8 cellular contexts compared by ENCODE assay signal in the genomic region with DNA sequence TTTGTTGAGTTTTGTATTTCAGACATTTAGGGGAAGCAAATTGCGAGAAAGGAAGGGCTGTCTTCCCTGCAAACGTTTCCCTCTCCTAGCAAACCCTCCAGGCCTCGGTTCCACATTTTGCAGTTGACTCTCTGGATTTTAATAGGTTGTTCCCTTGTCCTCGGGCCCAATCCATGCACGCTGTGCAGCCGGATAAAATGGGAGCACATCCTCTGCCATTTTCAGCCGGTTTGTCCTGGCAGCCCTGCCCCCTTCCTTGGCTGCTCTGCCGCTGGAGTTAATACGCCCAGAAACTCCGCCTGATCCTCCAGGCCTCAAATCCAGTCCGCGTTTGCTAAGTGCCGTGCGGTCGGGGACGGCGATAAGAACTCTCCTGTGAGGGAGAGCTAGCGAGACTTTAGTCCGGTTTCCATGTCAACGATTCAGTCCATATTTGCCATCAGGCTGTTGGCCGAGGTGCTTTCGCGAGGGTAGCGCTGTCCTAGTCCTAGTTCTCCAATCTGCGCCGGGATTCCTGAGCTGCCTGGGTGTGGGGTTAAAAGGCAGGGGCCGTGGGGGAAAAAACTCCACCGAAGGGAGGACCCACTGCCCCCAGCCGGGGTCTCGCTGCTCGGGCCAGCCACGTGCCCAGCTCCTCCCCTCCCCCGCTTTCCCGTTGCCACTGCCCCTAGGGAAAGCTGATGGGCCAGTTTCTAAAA. TPM values are rescaled to one million over a fixed set of nuclear protein-coding genes. Genes with fewer than 3 reads are reported as not detected.
A peak's percentile ranks its signal among the peaks of the same experiment; 100 is the strongest.
DNase-seq lines count a peak whose midpoint lies in the region; ATAC-seq and TF ChIP-seq lines count a peak whose summit lies in the region.

No MANE protein-coding gene starts in this region.

- ATAC-seq in GM21381 (IDR thresholded peaks at IDR 0.05; ENCODE audit: unreplicated experiment), result peak; percentile 32
- peak; percentile 35 to 39 for ATAC-seq in naive thymus-derived CD8-positive, alpha-beta T cell
- ATAC-seq in stimulated activated memory B cell treated with anti-CD40 and anti-IgM and Interleukin-4, amounts not matched to agents 10 μg/mL and 1 μg/mL and 100 μg/mL, for 72 hours, result peak; percentile 68

- peaks cover 9% of the 10 kb centered on the region; the same call in 1 of the 2 replicates for H3F3A ChIP-seq in Loucy (ENCODE audit: low read depth)

- H3K4me2 ChIP-seq in BLaER1 treated with 17β-estradiol and CSF1 and Interleukin-3, amounts not matched to agents 10 nM and 100 nM, result peak overlapping the region; percentile 77 to 98 (median 91)
- peak overlapping the region; percentile 92 for H3K4me2 ChIP-seq in Loucy (ENCODE audit: low read depth, low read length, poor library complexity, severe bottlenecking)

- no peaks in the 10 kb centered on the region for H3K27me3 ChIP-seq in BLaER1 treated with 17β-estradiol and CSF1 and Interleukin-3, amounts not matched to agents 10 nM and 100 nM
- H3K27me3 ChIP-seq in Loucy (ENCODE audit: insufficient read depth, low read length, poor library complexity, severe bottlenecking), result peaks cover 9% of the 10 kb centered on the region

- peaks cover 31 to 45% (median 37%) of the 10 kb centered on the region in 10 experiments for H3K4me1 ChIP-seq in BLaER1 treated with 17β-estradiol and CSF1 and Interleukin-3, amounts not matched to agents 10 nM and 100 nM
- H3K4me1 ChIP-seq in Loucy (ENCODE audit: insufficient read depth, low read length, poor library complexity, severe bottlenecking), result peaks cover 41% of the 10 kb centered on the region

- POLR2A ChIA-PET in naive thymus-derived CD8-positive, alpha-beta T cell (lab: Charles Lee), result interaction anchor here (0.5 to 12.3 kb wide), 27 partner anchors 8 to 458 kb away, joined by 3 to 432 read pairs (median 4); a partner anchor contains a TSS

- H3K9me3 ChIP-seq in BLaER1 treated with 17β-estradiol and CSF1 and Interleukin-3, amounts not matched to agents 10 nM and 100 nM (replicated peaks in 1 of 11), result no peaks in the 10 kb centered on the region
- H3K9me3 ChIP-seq in Loucy (ENCODE audit: insufficient read depth, low read depth, low read length), result no peaks in the 10 kb centered on the region

- TF ChIP-seq POLR2A in Raji (IDR thresholded peaks at IDR 0.05; ENCODE audit: insufficient read depth, low read depth, low read length), result peak; percentile 79

- no peaks in the 10 kb centered on the region for H3K9me3 Mint-ChIP-seq in naive thymus-derived CD8-positive, alpha-beta T cell
- H3K9me3 Mint-ChIP-seq in stimulated activated memory B cell treated with anti-CD40 and anti-IgM and Interleukin-4, amounts not matched to agents 10 μg/mL and 1 μg/mL and 100 μg/mL, for 72 hours, result no peaks in the 10 kb centered on the region

- H3K4me1 Mint-ChIP-seq in naive thymus-derived CD8-positive, alpha-beta T cell, result peaks cover 14 to 41% (median 29%) of the 10 kb centered on the region in 4 donors
- H3K4me1 Mint-ChIP-seq in stimulated activated memory B cell treated with anti-CD40 and anti-IgM and Interleukin-4, amounts not matched to agents 10 μg/mL and 1 μg/mL and 100 μg/mL, for 72 hours, result peaks cover 33% of the 10 kb centered on the region

- peak overlapping the region; percentile 52 to 98 (median 96) for H3K4me3 ChIP-seq in BLaER1 treated with 17β-estradiol and CSF1 and Interleukin-3, amounts not matched to agents 10 nM and 100 nM
- H3K4me3 ChIP-seq in Loucy (ENCODE audit: low read length, poor library complexity, severe bottlenecking) (peak overlapping the region; percentile 80), fibroblast of pulmonary artery (replicated peaks; ENCODE audit: low read depth, low read length) (peak overlapping the region; percentile 70)

- peaks cover 2 to 3% (median 2%) of the 10 kb centered on the region in 11 experiments; a peak in 17 of 22 replicates for H4K20me1 ChIP-seq in BLaER1 treated with 17β-estradiol and CSF1 and Interleukin-3, amounts not matched to agents 10 nM and 100 nM
- H4K20me1 ChIP-seq in Loucy (ENCODE audit: insufficient read depth, low read length, poor library complexity, severe bottlenecking), result peaks cover 2% of the 10 kb centered on the region

- 0 out of 2 replicates have a peak overlapping the region, but pooled peaks have one; percentile 90 for H2AFZ ChIP-seq in Loucy (ENCODE audit: low read length)

- H3K9me2 ChIP-seq in Loucy (replicated peaks; ENCODE audit: low read depth, low read length), result no peaks in the 10 kb centered on the region

- peak overlapping the region; percentile 96 to 100 (median 99) for H3K27ac ChIP-seq in BLaER1 treated with 17β-estradiol and CSF1 and Interleukin-3, amounts not matched to agents 10 nM and 100 nM

- peak overlapping the region in 9 of 10 donors; percentile 86 to 98 (median 94) for H3K4me3 Mint-ChIP-seq in naive thymus-derived CD8-positive, alpha-beta T cell
- H3K4me3 Mint-ChIP-seq in stimulated activated memory B cell treated with anti-CD40 and anti-IgM and Interleukin-4, amounts not matched to agents 10 μg/mL and 1 μg/mL and 100 μg/mL, for 72 hours, result peak overlapping the region; percentile 90

- TF ChIP-seq CTCF in Loucy (conservative IDR thresholded peaks at IDR 0.05; ENCODE audit: low read length) (0 out of 2 replicates have a peak, but pooled peaks have one; percentile 5), fibroblast of pulmonary artery (IDR thresholded peaks at IDR 0.05; ENCODE audit: low read length, missing control alignments) (no peak)

- DNase-seq in activated effector memory CD4-positive, alpha-beta T cell treated with Interleukin-2 at 50 U/mL for 16 hours, result peak; percentile 82
- DNase-seq in fibroblast of pulmonary artery (ENCODE audit: low read depth), result peak; percentile 99
- peak; percentile 68 to 92 (median 84) for DNase-seq in naive thymus-derived CD8-positive, alpha-beta T cell

- H3K27ac Mint-ChIP-seq in naive thymus-derived CD8-positive, alpha-beta T cell, result peak overlapping the region; percentile 89 to 98 (median 96)
- H3K27ac Mint-ChIP-seq in stimulated activated memory B cell treated with anti-CD40 and anti-IgM and Interleukin-4, amounts not matched to agents 10 μg/mL and 1 μg/mL and 100 μg/mL, for 72 hours, result peak overlapping the region; percentile 93

- peak overlapping the region; percentile 99 to 100 (median 100) for H3K9ac ChIP-seq in BLaER1 treated with 17β-estradiol and CSF1 and Interleukin-3, amounts not matched to agents 10 nM and 100 nM
- H3K9ac ChIP-seq in Loucy (ENCODE audit: low read depth, low read length, poor library complexity, severe bottlenecking), result peak overlapping the region; percentile 96

- peaks cover 34% of the 10 kb centered on the region for H3K79me2 ChIP-seq in Loucy (ENCODE audit: insufficient read depth, low read length)

- no peaks in the 10 kb centered on the region for H3K27me3 Mint-ChIP-seq in naive thymus-derived CD8-positive, alpha-beta T cell
- H3K27me3 Mint-ChIP-seq in stimulated activated memory B cell treated with anti-CD40 and anti-IgM and Interleukin-4, amounts not matched to agents 10 μg/mL and 1 μg/mL and 100 μg/mL, for 72 hours, result no peaks in the 10 kb centered on the region

- H3K36me3 Mint-ChIP-seq in naive thymus-derived CD8-positive, alpha-beta T cell, result no peaks in the 10 kb centered on the region
- no peaks in the 10 kb centered on the region for H3K36me3 Mint-ChIP-seq in stimulated activated memory B cell treated with anti-CD40 and anti-IgM and Interleukin-4, amounts not matched to agents 10 μg/mL and 1 μg/mL and 100 μg/mL, for 72 hours

- no peaks in the 10 kb centered on the region for H3K36me3 ChIP-seq in BLaER1 treated with 17β-estradiol and CSF1 and Interleukin-3, amounts not matched to agents 10 nM and 100 nM
- H3K36me3 ChIP-seq in Loucy (ENCODE audit: insufficient read depth, low read length), result no peaks in the 10 kb centered on the region

RNA-seq across cellular contexts. Expression of a gene that starts 2.9 kb away (rescaled TPM):
- 100 to 1,000 TPM; 123 TPM for total RNA-seq in naive thymus-derived CD8-positive, alpha-beta T cell
- 10 to 100 TPM; 21.2 to 32.0 (median 28.9) TPM for polyA plus RNA-seq in naive thymus-derived CD8-positive, alpha-beta T cell

Comparison
In these comparisons a context has a peak if more than half of its experiments do, and no peak if none do; other contexts are left out.
1. Peak in every context shown above with its lines: DNase-seq, ATAC-seq, H3K4me3 ChIP-seq and H3K27ac ChIP-seq.